ENCODE assay signal across 14 cellular contexts in the genomic region with DNA sequence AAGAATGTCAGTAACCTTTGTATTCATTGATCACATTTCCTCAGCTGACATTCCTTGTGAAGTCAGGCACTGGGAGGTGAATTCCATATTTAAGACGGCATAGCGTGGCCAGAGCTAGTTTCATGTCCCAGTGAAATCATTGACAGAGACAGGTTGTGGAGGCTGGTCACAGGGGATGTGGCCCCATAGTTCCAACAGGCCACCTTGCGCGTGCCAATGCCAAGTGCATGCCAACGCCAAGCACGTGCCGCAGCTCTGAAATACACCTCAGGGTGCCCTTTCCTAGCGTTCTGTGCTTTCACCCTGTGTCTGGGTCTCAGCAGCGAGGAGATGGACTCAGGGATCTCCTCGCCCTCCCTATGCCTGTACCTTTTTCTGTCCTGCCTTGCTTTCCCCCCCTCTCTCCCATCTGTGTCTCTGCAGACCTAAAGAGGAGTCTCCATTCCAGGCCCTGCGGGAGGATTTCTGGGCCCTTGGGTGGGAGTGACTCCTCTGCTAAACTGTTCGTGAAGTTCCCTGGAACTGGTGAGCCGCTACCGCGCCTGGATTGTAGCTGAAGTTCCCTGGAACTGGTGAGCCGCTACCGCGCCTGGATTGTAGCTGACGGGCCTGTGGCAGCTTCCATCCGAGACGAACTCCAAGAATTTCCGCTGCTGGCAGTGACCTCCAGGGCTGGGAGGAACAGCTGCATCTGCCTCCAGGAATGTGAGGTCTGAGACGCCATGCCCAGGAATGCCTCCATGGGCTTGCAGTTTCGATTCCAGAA. TPM values are rescaled to one million over a fixed set of nuclear protein-coding genes. Genes with fewer than 3 reads are reported as not detected.
A peak's percentile ranks its signal among the peaks of the same experiment; 100 is the strongest.
DNase-seq lines count a peak whose midpoint lies in the region; ATAC-seq and TF ChIP-seq lines count a peak whose summit lies in the region.
"Had no signal": no experiment of that assay in that cellular context is flagged by ENCODE, and none has a peak within 500 bp of the region (broad histone marks: within the 10 kb centered on the region; RNA-seq: fewer than 3 reads in every experiment).

No MANE protein-coding gene starts in this region.

- DNase-seq in ELF-1 (ENCODE audit: low read depth, low spot score) (peak; percentile 79), astrocyte of the cerebellum (ENCODE audit: low read depth) (peak; percentile 22), iPS-NIHi11 (ENCODE audit: low spot score) (peak; percentile 26), RWPE1 (ENCODE audit: low spot score) (no peak)
- no peak for DNase-seq in activated CD4-positive, alpha-beta T cell treated with anti-CD3 and anti-CD28 coated beads, Interleukin-2, amount 50 U/mL, for 4 hours
- DNase-seq in naive thymus-derived CD4-positive, alpha-beta T cell: no peak
- DNase-seq: activated CD4-positive, CD25-positive, alpha-beta regulatory T cell; activated naive CD4-positive, alpha-beta T cell; hypothalamus; RPMI8226 had no signal

- peaks cover 0 to 8% (median 3%) of the 10 kb centered on the region in 11 donors for H3K9me3 Mint-ChIP-seq in naive thymus-derived CD4-positive, alpha-beta T cell

- ATAC-seq in HG03571 (IDR thresholded peaks at IDR 0.05; ENCODE audit: unreplicated experiment): no peak
- no peak for ATAC-seq in naive thymus-derived CD4-positive, alpha-beta T cell
- ATAC-seq: GM12878 had no signal

- H3K36me3 ChIP-seq in rectal smooth muscle tissue (ENCODE audit: control insufficient read depth, insufficient read depth, low read length): no peaks in the 10 kb centered on the region
- no peaks in the 10 kb centered on the region for H3K36me3 ChIP-seq in naive thymus-derived CD4-positive, alpha-beta T cell (ENCODE audit: control insufficient read depth in 2 of 3, insufficient read depth in 3 of 3, low read length in 3 of 3)

- H3K4me3 Mint-ChIP-seq in naive thymus-derived CD4-positive, alpha-beta T cell: no peak overlapping the region

- in situ Hi-C loops in astrocyte of the cerebellum (cut with HindIII; ENCODE audit: low sequenced_read_pairs): no loop called here

- CTCF ChIA-PET in RWPE1 (lab: Yijun Ruan, JAX): no interaction called here
- CTCF ChIA-PET in naive thymus-derived CD4-positive, alpha-beta T cell (lab: Charles Lee): no interaction called here

- H3K4me1 Mint-ChIP-seq in naive thymus-derived CD4-positive, alpha-beta T cell: no peaks in the 10 kb centered on the region

- no peaks in the 10 kb centered on the region for H3K36me3 Mint-ChIP-seq in naive thymus-derived CD4-positive, alpha-beta T cell

- POLR2A ChIA-PET in RWPE1 (lab: Yijun Ruan, JAX; ENCODE audit: low non-redundant PET): no interaction called here
- POLR2A ChIA-PET in naive thymus-derived CD4-positive, alpha-beta T cell (lab: Charles Lee): no interaction called here

- peaks cover 0 to 5% (median 0%) of the 10 kb centered on the region in 5 donors for H3K27me3 Mint-ChIP-seq in naive thymus-derived CD4-positive, alpha-beta T cell

- no peak overlapping the region for H3K27ac Mint-ChIP-seq in naive thymus-derived CD4-positive, alpha-beta T cell

- peak overlapping the region; percentile 25 for H3K27ac ChIP-seq in rectal smooth muscle tissue (ENCODE audit: low read depth, low read length)
- no peak overlapping the region for H3K27ac ChIP-seq in RWPE1
- no peak overlapping the region for H3K27ac ChIP-seq in naive thymus-derived CD4-positive, alpha-beta T cell (ENCODE audit: low read depth, low read length)
- H3K27ac ChIP-seq: dorsolateral prefrontal cortex had no signal

- no peaks in the 10 kb centered on the region for H3K9me3 ChIP-seq in naive thymus-derived CD4-positive, alpha-beta T cell (ENCODE audit: control insufficient read depth in 2 of 3, low read length in 3 of 3)

- H3K4me1 ChIP-seq in rectal smooth muscle tissue (ENCODE audit: control insufficient read depth, insufficient read depth, low read length): peaks cover 8% of the 10 kb centered on the region
- no peaks in the 10 kb centered on the region for H3K4me1 ChIP-seq in naive thymus-derived CD4-positive, alpha-beta T cell (ENCODE audit: control insufficient read depth in 2 of 2, insufficient read depth in 2 of 2, low read length in 2 of 2)

- H3K4me3 ChIP-seq in astrocyte of the cerebellum (ENCODE audit: low read depth, low read length): no peak overlapping the region
- no peak overlapping the region for H3K4me3 ChIP-seq in rectal smooth muscle tissue (ENCODE audit: low read length)
- no peak overlapping the region for H3K4me3 ChIP-seq in naive thymus-derived CD4-positive, alpha-beta T cell (ENCODE audit: low read length)
- H3K4me3 ChIP-seq: dorsolateral prefrontal cortex, GM12878 had no signal

- intact Hi-C loops in naive thymus-derived CD4-positive, alpha-beta T cell (cut with micrococcal nuclease): no loop called here

- no peak overlapping the region for H3K9ac ChIP-seq in rectal smooth muscle tissue (ENCODE audit: low read length)

- TF ChIP-seq CTCF in astrocyte of the cerebellum (IDR thresholded peaks at IDR 0.05; ENCODE audit: low read depth, low read length, missing control alignments) (no peak), RWPE1 (conservative IDR thresholded peaks at IDR 0.05; ENCODE audit: low read depth) (no peak)

- H3K27me3 ChIP-seq in rectal smooth muscle tissue (ENCODE audit: control insufficient read depth, insufficient read depth, low read length): no peaks in the 10 kb centered on the region
- H3K27me3 ChIP-seq in naive thymus-derived CD4-positive, alpha-beta T cell (ENCODE audit: control insufficient read depth in 2 of 2, insufficient read depth in 2 of 2, low read length in 2 of 2): no peaks in the 10 kb centered on the region

RNA-seq across cellular contexts. Expression of gene AQP1, which starts 19.7 kb away (rescaled TPM):
- total RNA-seq in naive thymus-derived CD4-positive, alpha-beta T cell: under 1 TPM in 3 of 5 experiments, not detected in 2; 0.12 to 0.37 (median 0.19) TPM
- under 1 TPM in 1 of 2 donors, not detected in 1; 0.13 TPM for polyA plus RNA-seq in naive thymus-derived CD4-positive, alpha-beta T cell

RNA-seq across cellular contexts. Expression of gene GHRHR, which starts 32.4 kb away (rescaled TPM):
- not detected for total RNA-seq in naive thymus-derived CD4-positive, alpha-beta T cell
- polyA plus RNA-seq in naive thymus-derived CD4-positive, alpha-beta T cell: not detected
- total RNA-seq: GM12878 had no signal
- polyA plus RNA-seq: GM12878 had no signal

Comparison
In these comparisons a context has a peak if more than half of its experiments do, and no peak if none do; other contexts are left out.
1. DNase-seq: peak in ELF-1 (single experiment), astrocyte of the cerebellum (single experiment) and iPS-NIHi11 (single experiment); none in RWPE1 (single experiment), activated CD4-positive, alpha-beta T cell treated with anti-CD3 and anti-CD28 coated beads, Interleukin-2, amount 50 U/mL, for 4 hours (0 of 2) and naive thymus-derived CD4-positive, alpha-beta T cell (0 of 9).